Comparison of ENCODE assay signal across 18 cellular contexts in the genomic region with DNA sequence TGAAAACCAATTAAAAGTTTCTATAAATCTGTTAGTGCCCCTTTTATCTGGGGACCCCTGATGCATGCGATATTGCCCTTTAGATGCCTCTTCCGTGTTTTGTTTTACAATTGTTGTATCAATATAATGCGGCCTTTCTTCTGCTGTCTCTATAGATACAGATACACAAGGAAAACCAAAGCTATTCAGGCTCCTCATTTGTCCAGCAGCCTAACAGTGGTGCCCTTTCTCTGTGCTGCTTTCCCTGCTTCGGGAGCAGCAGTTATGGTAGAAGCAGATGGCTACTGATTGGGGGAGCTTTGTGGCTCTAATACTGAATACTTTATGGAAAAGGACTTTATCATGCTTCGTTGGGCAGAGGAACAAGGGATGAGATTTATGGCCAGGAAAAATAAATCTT. TPM values are rescaled to one million over a fixed set of nuclear protein-coding genes. Genes with fewer than 3 reads are reported as not detected.
A peak's percentile ranks its signal among the peaks of the same experiment; 100 is the strongest.
DNase-seq lines count a peak whose midpoint lies in the region; ATAC-seq and TF ChIP-seq lines count a peak whose summit lies in the region.
"Had no signal": no experiment of that assay in that cellular context is flagged by ENCODE, and none has a peak within 500 bp of the region (broad histone marks: within the 10 kb centered on the region; RNA-seq: fewer than 3 reads in every experiment).

No MANE protein-coding gene starts in this region.

- in situ Hi-C loops in mammary epithelial cell (cut with MboI; ENCODE audit: low sequenced_read_pairs in 2 of 2) = loop anchor here in 1 of 2 donors (5.0 to 25.0 kb wide), 2 partner anchors 114 to 274 kb away; a partner anchor contains a TSS

- no peaks in the 10 kb centered on the region for H4K20me1 ChIP-seq in mammary epithelial cell (ENCODE audit: insufficient read depth, low read length)

- ATAC-seq in HG03095 (IDR thresholded peaks at IDR 0.05; ENCODE audit: unreplicated experiment) = no peak
- ATAC-seq: activated CD8-positive, alpha-beta T cell treated with anti-CD3 and anti-CD28 coated beads, Interleukin-2, amount 10 ng/mL, durations not matched to agents 7 days and 5 days; mucosa of descending colon had no signal

- no peaks in the 10 kb centered on the region for H3K36me3 Mint-ChIP-seq in MCF 10A (ENCODE audit: insufficient read depth, unreplicated experiment)
- peaks cover 21% of the 10 kb centered on the region for H3K36me3 Mint-ChIP-seq in activated T-helper 1 cell treated with anti-CD3 and anti-CD28 coated beads, Interleukin-12 subunit alpha, Interleukin-12 subunit beta, Interleukin-2, Interleukin-4 antibody, amounts not matched to agents 30 ng/mL and 10 ng/mL and 1 ng/mL, durations not matched to agents 14 hours and 24 hours and 36 hours (ENCODE audit: low read depth)
- no peaks in the 10 kb centered on the region for H3K36me3 Mint-ChIP-seq in activated CD4-positive, alpha-beta memory T cell treated with anti-CD3 and anti-CD28 coated beads for 36 hours

- no peaks in the 10 kb centered on the region for H3K36me3 ChIP-seq in mammary epithelial cell (ENCODE audit: insufficient read depth, low read length)
- H3K36me3 ChIP-seq: prostate gland, stomach had no signal

- intact Hi-C loops in mammary epithelial cell (cut with micrococcal nuclease) = no loop called here
- intact Hi-C loops in MCF 10A (cut with micrococcal nuclease) = loop anchor here (10.0 kb wide), 1 partner anchor 1142 kb away; no protein-coding TSS in a partner anchor
- intact Hi-C loops in activated T-helper 1 cell treated with anti-CD3 and anti-CD28 coated beads, Interleukin-12 subunit alpha, Interleukin-12 subunit beta, Interleukin-2, Interleukin-4 antibody, amounts not matched to agents 30 ng/mL and 10 ng/mL and 1 ng/mL, durations not matched to agents 14 hours and 24 hours and 36 hours (cut with micrococcal nuclease) = loop anchor here (10.0 kb wide), 3 partner anchors 272 to 1412 kb away; a partner anchor contains a TSS
- intact Hi-C loops in activated CD4-positive, alpha-beta memory T cell treated with anti-CD3 and anti-CD28 coated beads for 36 hours (cut with micrococcal nuclease) = loop anchor here (10.0 kb wide), 1 partner anchor 262 kb away; no protein-coding TSS in a partner anchor
- intact Hi-C loops in posterior vena cava (cut with DNase I) = loop anchor here in 1 of 2 donors (10.0 kb wide), 1 partner anchor 112 kb away; a partner anchor contains a TSS

- no peak overlapping the region for H3K4me3 ChIP-seq in mammary epithelial cell (replicated peaks in 1 of 3; ENCODE audit: insufficient read depth in 1 of 3, low read depth in 2 of 3, low read length in 3 of 3)
- H3K4me3 ChIP-seq: mucosa of descending colon had no signal

- DNase-seq in mammary epithelial cell (no peak), MCF 10A (ENCODE audit: unreplicated experiment) (no peak), medulla oblongata (ENCODE audit: extremely low spot score) (peak; percentile 86), RKO (ENCODE audit: low spot score) (no peak), posterior vena cava (ENCODE audit: low spot score) (no peak)
- DNase-seq in activated T-helper 1 cell treated with anti-CD3 and anti-CD28 coated beads, Interleukin-12 subunit alpha, Interleukin-12 subunit beta, Interleukin-2, Interleukin-4 antibody, amounts not matched to agents 30 ng/mL and 10 ng/mL and 1 ng/mL, durations not matched to agents 14 hours and 24 hours and 36 hours (ENCODE audit: low spot score) = no peak
- no peak for DNase-seq in activated CD4-positive, alpha-beta memory T cell treated with anti-CD3 and anti-CD28 coated beads for 36 hours
- DNase-seq: activated CD8-positive, alpha-beta T cell treated with anti-CD3 and anti-CD28 coated beads, Interleukin-2, amount 10 ng/mL, durations not matched to agents 7 days and 5 days; activated gamma-delta T cell; cortex of kidney; kidney glomerular epithelial cell; mucosa of descending colon; NCI-H1417; SIG-M5; stomach had no signal

- dilution Hi-C loops in mammary epithelial cell (cut with HindIII; ENCODE audit: low sequenced_read_pairs) = no loop called here

- H3K27me3 ChIP-seq in mammary epithelial cell (ENCODE audit: insufficient read depth, low read length) = no peaks in the 10 kb centered on the region

- no peaks in the 10 kb centered on the region for H3K9me3 ChIP-seq in mammary epithelial cell (replicated peaks; ENCODE audit: insufficient read depth, low read length)
- H3K9me3 ChIP-seq: mucosa of descending colon, prostate gland, stomach had no signal

- peaks cover 13% of the 10 kb centered on the region for H3K4me1 Mint-ChIP-seq in MCF 10A (ENCODE audit: insufficient read depth, unreplicated experiment)
- peaks cover 48% of the 10 kb centered on the region for H3K4me1 Mint-ChIP-seq in activated T-helper 1 cell treated with anti-CD3 and anti-CD28 coated beads, Interleukin-12 subunit alpha, Interleukin-12 subunit beta, Interleukin-2, Interleukin-4 antibody, amounts not matched to agents 30 ng/mL and 10 ng/mL and 1 ng/mL, durations not matched to agents 14 hours and 24 hours and 36 hours (ENCODE audit: low read depth)
- H3K4me1 Mint-ChIP-seq in activated CD4-positive, alpha-beta memory T cell treated with anti-CD3 and anti-CD28 coated beads for 36 hours (ENCODE audit: low read depth) = peaks cover 33% of the 10 kb centered on the region

- no peak overlapping the region for H3K27ac Mint-ChIP-seq in MCF 10A (ENCODE audit: low read depth, unreplicated experiment)
- no peak overlapping the region for H3K27ac Mint-ChIP-seq in activated T-helper 1 cell treated with anti-CD3 and anti-CD28 coated beads, Interleukin-12 subunit alpha, Interleukin-12 subunit beta, Interleukin-2, Interleukin-4 antibody, amounts not matched to agents 30 ng/mL and 10 ng/mL and 1 ng/mL, durations not matched to agents 14 hours and 24 hours and 36 hours
- H3K27ac Mint-ChIP-seq in activated CD4-positive, alpha-beta memory T cell treated with anti-CD3 and anti-CD28 coated beads for 36 hours = no peak overlapping the region
- H3K27ac Mint-ChIP-seq: activated CD8-positive, alpha-beta T cell treated with anti-CD3 and anti-CD28 coated beads, Interleukin-2, amount 10 ng/mL, durations not matched to agents 7 days and 5 days had no signal

- H2AFZ ChIP-seq in mammary epithelial cell (ENCODE audit: low read depth, low read length) = no peak overlapping the region

- TF ChIP-seq CTCF in mammary epithelial cell (conservative IDR thresholded peaks at IDR 0.05 in 1 of 2, IDR thresholded peaks at IDR 0.05 in 1 of 2; ENCODE audit: extremely low read depth in 1 of 2, insufficient read depth in 1 of 2, low read depth in 1 of 2, low read length in 2 of 2) = no peak
- TF ChIP-seq CTCF in MCF 10A (IDR thresholded peaks at IDR 0.05; ENCODE audit: unreplicated experiment) = no peak

- H3K4me1 ChIP-seq in mammary epithelial cell (ENCODE audit: insufficient read depth, low read length) = peaks cover 57% of the 10 kb centered on the region
- H3K4me1 ChIP-seq: prostate gland had no signal

- H3K79me2 ChIP-seq in mammary epithelial cell (ENCODE audit: insufficient read depth, low read length) = peaks cover 42% of the 10 kb centered on the region

- H3K4me2 ChIP-seq in mammary epithelial cell (ENCODE audit: insufficient read depth, low read depth, low read length) = peak overlapping the region; percentile 95
- H3K4me2 ChIP-seq: KMS-11 had no signal

- H3K9me3 Mint-ChIP-seq in MCF 10A (ENCODE audit: unreplicated experiment) = no peaks in the 10 kb centered on the region
- no peaks in the 10 kb centered on the region for H3K9me3 Mint-ChIP-seq in activated T-helper 1 cell treated with anti-CD3 and anti-CD28 coated beads, Interleukin-12 subunit alpha, Interleukin-12 subunit beta, Interleukin-2, Interleukin-4 antibody, amounts not matched to agents 30 ng/mL and 10 ng/mL and 1 ng/mL, durations not matched to agents 14 hours and 24 hours and 36 hours
- no peaks in the 10 kb centered on the region for H3K9me3 Mint-ChIP-seq in activated CD4-positive, alpha-beta memory T cell treated with anti-CD3 and anti-CD28 coated beads for 36 hours

- H3K27ac ChIP-seq in mammary epithelial cell (ENCODE audit: insufficient read depth, low read depth, low read length) = no peak overlapping the region
- H3K27ac ChIP-seq: KMS-11, prostate gland, stomach had no signal

- WGBS in mammary epithelial cell (ENCODE audit: low coverage, missing lambda C conversion rate) = 60% methylated on average over 5 of the region's 5 CpGs

- no peak overlapping the region for H3K4me3 Mint-ChIP-seq in MCF 10A (ENCODE audit: unreplicated experiment)
- peak overlapping the region; percentile 6 for H3K4me3 Mint-ChIP-seq in activated T-helper 1 cell treated with anti-CD3 and anti-CD28 coated beads, Interleukin-12 subunit alpha, Interleukin-12 subunit beta, Interleukin-2, Interleukin-4 antibody, amounts not matched to agents 30 ng/mL and 10 ng/mL and 1 ng/mL, durations not matched to agents 14 hours and 24 hours and 36 hours
- H3K4me3 Mint-ChIP-seq in activated CD4-positive, alpha-beta memory T cell treated with anti-CD3 and anti-CD28 coated beads for 36 hours = no peak overlapping the region

- POLR2A ChIA-PET in MCF 10A (lab: Yijun Ruan, JAX) = interaction anchor here (0.7 to 1.8 kb wide), 2 partner anchors 114 to 1202 kb away, joined by 3 to 4 read pairs; a partner anchor contains a TSS
- POLR2A ChIA-PET in activated CD4-positive, alpha-beta memory T cell treated with anti-CD3 and anti-CD28 coated beads for 36 hours (lab: Charles Lee) = interaction anchor here (1.3 to 1.7 kb wide), 2 partner anchors 9 to 16 kb away, joined by 5 to 6 read pairs; no protein-coding TSS in a partner anchor

- H3K27me3 Mint-ChIP-seq in MCF 10A (ENCODE audit: insufficient read depth, unreplicated experiment) = no peaks in the 10 kb centered on the region
- H3K27me3 Mint-ChIP-seq in activated T-helper 1 cell treated with anti-CD3 and anti-CD28 coated beads, Interleukin-12 subunit alpha, Interleukin-12 subunit beta, Interleukin-2, Interleukin-4 antibody, amounts not matched to agents 30 ng/mL and 10 ng/mL and 1 ng/mL, durations not matched to agents 14 hours and 24 hours and 36 hours (ENCODE audit: insufficient read depth) = peaks cover 15% of the 10 kb centered on the region
- H3K27me3 Mint-ChIP-seq in activated CD4-positive, alpha-beta memory T cell treated with anti-CD3 and anti-CD28 coated beads for 36 hours = peaks cover 7% of the 10 kb centered on the region

- BruUV-seq in mammary epithelial cell (replicated peaks; lab: Mats Ljungman, UMichigan) (no TSS peak), MCF 10A (replicated peaks; lab: Mats Ljungman, UMichigan) (no TSS peak)

- H3K9ac ChIP-seq in mammary epithelial cell (ENCODE audit: insufficient read depth, low read length) = no peak overlapping the region
- H3K9ac ChIP-seq: KMS-11 had no signal

- CTCF ChIA-PET in mammary epithelial cell (lab: Charles Lee; ENCODE audit: low non-redundant PET) (interaction anchor here (0.6 kb wide), 1 partner anchor 60 kb away, joined by 3 read pairs; no protein-coding TSS in a partner anchor), MCF 10A (lab: Yijun Ruan, JAX) (interaction anchor here (0.8 to 1.4 kb wide), 5 partner anchors 9 to 264 kb away, joined by 3 read pairs; no protein-coding TSS in a partner anchor)
- CTCF ChIA-PET in activated CD4-positive, alpha-beta memory T cell treated with anti-CD3 and anti-CD28 coated beads for 36 hours (lab: Charles Lee) = interaction anchor here (0.7 to 8.9 kb wide), 7 partner anchors 11 to 225 kb away, joined by 3 to 93 read pairs (median 4); a partner anchor contains a TSS

RNA-seq across cellular contexts. Expression of a gene that starts 10.6 kb away (rescaled TPM):
- 1 to 10 TPM in 1 of 2 donors, under 1 TPM in 1; 0.33 to 8.0 TPM for total RNA-seq in mammary epithelial cell
- polyA plus RNA-seq in mammary epithelial cell = 3.8 TPM
- 31.5 TPM for polyA minus RNA-seq in mammary epithelial cell
- 4.8 and 4.9 TPM in 2 replicates for total RNA-seq in MCF 10A (2022)
- total RNA-seq in activated T-helper 1 cell treated with anti-CD3 and anti-CD28 coated beads, Interleukin-12 subunit alpha, Interleukin-12 subunit beta, Interleukin-2, Interleukin-4 antibody, amounts not matched to agents 30 ng/mL and 10 ng/mL and 1 ng/mL, durations not matched to agents 14 hours and 24 hours and 36 hours = 8.4 and 11.9 TPM in 2 replicates
- 1 to 10 TPM; 3.0 to 4.3 TPM for total RNA-seq in activated CD4-positive, alpha-beta memory T cell treated with anti-CD3 and anti-CD28 coated beads for 36 hours
- 1 to 10 TPM; 4.8 to 5.3 TPM for total RNA-seq in posterior vena cava
